ENCODE assay signal across 19 cellular contexts in genomic region chr2:71694501-71695234, GRCh38.
DNase-seq lines count a peak whose midpoint lies in the region; TF ChIP-seq lines count a peak whose summit lies in the region.
"Had no signal": no experiment of that assay in that cellular context is flagged by ENCODE, and none has a peak within 500 bp of the region (broad histone marks: within the 10 kb centered on the region; RNA-seq: fewer than 3 reads in every experiment).

No MANE protein-coding gene starts in this region.

- peaks cover 28% of the 10 kb centered on the region for H3K4me1 Mint-ChIP-seq in neural progenitor cell

- no peaks in the 10 kb centered on the region for H3F3A ChIP-seq in neural progenitor cell (ENCODE audit: low read depth)

- H3K4me2 ChIP-seq in neural progenitor cell = no peak overlapping the region
- H3K4me2 ChIP-seq: SK-N-SH had no signal

- no peaks in the 10 kb centered on the region for H3K9me3 ChIP-seq in NT2/D1 (ENCODE audit: insufficient read depth, low read length)
- no peaks in the 10 kb centered on the region for H3K9me3 ChIP-seq in neural progenitor cell (ENCODE audit: low read depth)
- H3K9me3 ChIP-seq: HAP-1, Peyer's patch, SK-N-SH had no signal

- peaks cover 19% of the 10 kb centered on the region for H3K4me1 ChIP-seq in NT2/D1 (ENCODE audit: insufficient read depth, insufficient read length)
- peaks cover 15% of the 10 kb centered on the region for H3K4me1 ChIP-seq in neural progenitor cell
- H3K4me1 ChIP-seq: HAP-1, Peyer's patch had no signal

- H3K9me3 Mint-ChIP-seq in neural progenitor cell = peaks cover 14% of the 10 kb centered on the region

- no peak overlapping the region for H2AFZ ChIP-seq in neural progenitor cell (replicated peaks)

- no peak for TF ChIP-seq CTCF in neural progenitor cell (IDR thresholded peaks at IDR 0.05)

- no peaks in the 10 kb centered on the region for H3K36me3 ChIP-seq in H7 (replicated peaks; ENCODE audit: control insufficient read depth, insufficient read depth, low read length)
- no peaks in the 10 kb centered on the region for H3K36me3 ChIP-seq in NT2/D1 (ENCODE audit: insufficient read depth, insufficient read length, low read length)
- no peaks in the 10 kb centered on the region for H3K36me3 ChIP-seq in neural progenitor cell
- H3K36me3 ChIP-seq: HAP-1, Peyer's patch had no signal

- DNase-seq in H7 (peak; percentile 81), NT2/D1 (ENCODE audit: low read depth, low spot score) (peak; percentile 62), iPS DF 19.7 (ENCODE audit: low read depth, low spot score) (peak; percentile 42), neural progenitor cell (ENCODE audit: low spot score) (no peak), midbrain (lab: John Stamatoyannopoulos, UW) (no peak), NCI-H2171 (lab: John Stamatoyannopoulos, UW) (no peak)
- DNase-seq in stimulated activated CD4-positive, alpha-beta T cell treated with anti-CD3 and anti-CD28 coated beads, Interleukin-4, amount 100 ng/mL, for 24 hours = no peak
- DNase-seq: DND-41, GDM1, KBM-7, NCI-H1048, NCI-H1436 treated with DMSO at 0.1 percent for 48 hours, NCI-H2081, NCI-H2227 treated with DMSO at 0.1 percent for 48 hours, NCI-H524 treated with DMSO at 0.1 percent for 48 hours, SK-N-SH had no signal

- H3K27ac Mint-ChIP-seq in neural progenitor cell = peak overlapping the region; percentile 61

- H3K4me3 ChIP-seq in H7 (ENCODE audit: insufficient read depth, low read depth, low read length) = no peak overlapping the region
- no peak overlapping the region for H3K4me3 ChIP-seq in NT2/D1 (ENCODE audit: insufficient read length, low read depth)
- no peak overlapping the region for H3K4me3 ChIP-seq in neural progenitor cell
- H3K4me3 ChIP-seq: HAP-1, Peyer's patch had no signal

- H3K36me3 Mint-ChIP-seq in neural progenitor cell = no peaks in the 10 kb centered on the region

- H3K27ac ChIP-seq in neural progenitor cell = no peak overlapping the region
- H3K27ac ChIP-seq: C4-2B, Peyer's patch had no signal

- H3K27me3 ChIP-seq in H7 (ENCODE audit: control insufficient read depth, insufficient read depth, low read length) (peaks cover 3% of the 10 kb centered on the region; the same call in 1 of the 2 replicates), NT2/D1 (ENCODE audit: insufficient read depth, insufficient read length) (no peaks in the 10 kb centered on the region), neural progenitor cell (no peaks in the 10 kb centered on the region)
- H3K27me3 ChIP-seq: Peyer's patch had no signal

- H3K79me2 ChIP-seq in neural progenitor cell (ENCODE audit: low read depth) = no peaks in the 10 kb centered on the region

- no peak overlapping the region for H3K9ac ChIP-seq in NT2/D1 (ENCODE audit: insufficient read length, low read depth)
- H3K9ac ChIP-seq in neural progenitor cell = no peak overlapping the region
- H3K9ac ChIP-seq: SK-N-SH had no signal

- no peak overlapping the region for H3K4me3 Mint-ChIP-seq in neural progenitor cell

- H3K27me3 Mint-ChIP-seq in neural progenitor cell (ENCODE audit: insufficient read depth, low read depth) = peaks cover 19% of the 10 kb centered on the region

- H4K20me1 ChIP-seq in neural progenitor cell (ENCODE audit: low read depth) = no peaks in the 10 kb centered on the region

Comparison
In these comparisons a context has a peak if more than half of its experiments do, and no peak if none do; other contexts are left out.
1. DNase-seq: peak in H7 (single experiment), NT2/D1 (single experiment) and iPS DF 19.7 (single experiment); none in neural progenitor cell (single experiment), midbrain (single experiment), stimulated activated CD4-positive, alpha-beta T cell treated with anti-CD3 and anti-CD28 coated beads, Interleukin-4, amount 100 ng/mL, for 24 hours (single experiment) and NCI-H2171 (single experiment).